In genomic region chr17:47957591-47958490, GRCh38 we compare ENCODE assay signal across 12 cellular contexts. TPM values are rescaled to one million over a fixed set of nuclear protein-coding genes. Genes with fewer than 3 reads are reported as not detected.
DNase-seq lines count a peak whose midpoint lies in the region; ATAC-seq, FAIRE-seq and TF ChIP-seq lines count a peak whose summit lies in the region.
"Had no signal": no experiment of that assay in that cellular context is flagged by ENCODE, and none has a peak within 500 bp of the region (broad histone marks: within the 10 kb centered on the region; RNA-seq: fewer than 3 reads in every experiment).

Gene PRR15L (minus strand): TSS chr17:47957883. CDS start chr17:47953234, 4,649 bp downstream.

- 10 to 18% methylated on average over 14 to 16 of the region's 16 CpGs for WGBS in thyroid gland, 2 donors

- no peaks in the 10 kb centered on the region for H3K9me3 Mint-ChIP-seq in activated T-helper 17 cell treated with anti-CD3 and anti-CD28 coated beads, Interleukin-2, amount 50 U/mL, for 72 hours

- no peak for TF ChIP-seq CTCF in keratinocyte (optimal IDR thresholded peaks at IDR 0.05 in 1 of 3, IDR thresholded peaks at IDR 0.05 in 1 of 3, conservative IDR thresholded peaks at IDR 0.05 in 1 of 3; ENCODE audit: extremely low read depth in 1 of 3, insufficient read depth in 2 of 3, low read length in 3 of 3)
- peak in 1 of 6 experiments; percentile 17 for TF ChIP-seq CTCF in thyroid gland (IDR thresholded peaks at IDR 0.05)
- no peak for TF ChIP-seq CTCF in dorsolateral prefrontal cortex (IDR thresholded peaks at IDR 0.05 in 54 of 56, conservative IDR thresholded peaks at IDR 0.05 in 2 of 56; ENCODE audit: low read depth in 1 of 56, partially characterized antibody in 56 of 56)

- no peak within 1 kb of the TSS for H3K27ac ChIP-seq in keratinocyte (ENCODE audit: control insufficient read depth, insufficient read depth, low read length)
- H3K27ac ChIP-seq in thyroid gland, result peak within 1 kb of the TSS; percentile 92 to 97 (median 96)
- no peak within 1 kb of the TSS for H3K27ac ChIP-seq in dorsolateral prefrontal cortex
- H3K27ac ChIP-seq: neutrophil had no signal

- intact Hi-C loops in thyroid gland (cut with DNase I), result no loop called here
- intact Hi-C loops in dorsolateral prefrontal cortex (cut with DNase I), result no loop called here

- no peak for ATAC-seq in activated T-helper 17 cell treated with anti-CD3 and anti-CD28 coated beads, Interleukin-2, amount 50 U/mL, for 72 hours (replicated peaks)
- no peak for ATAC-seq in GM18909 (IDR thresholded peaks at IDR 0.05; ENCODE audit: poor library complexity, unreplicated experiment)

- no peak for FAIRE-seq in keratinocyte (lab: Jason Lieb, UNC)
- FAIRE-seq: A204.1 had no signal

- no peaks in the 10 kb centered on the region for H3K27me3 Mint-ChIP-seq in activated T-helper 17 cell treated with anti-CD3 and anti-CD28 coated beads, Interleukin-2, amount 50 U/mL, for 72 hours

- H4K20me1 ChIP-seq in keratinocyte (ENCODE audit: control insufficient read depth, extremely low read depth, insufficient read depth, low read length), result no peaks in the 10 kb centered on the region

- no peak within 1 kb of the TSS for H2AFZ ChIP-seq in keratinocyte (ENCODE audit: control insufficient read depth, low read length)

- no peaks in the 10 kb centered on the region for H3K79me2 ChIP-seq in keratinocyte (ENCODE audit: control insufficient read depth, insufficient read depth, low read length)

- no peak within 1 kb of the TSS for H3K4me3 Mint-ChIP-seq in activated T-helper 17 cell treated with anti-CD3 and anti-CD28 coated beads, Interleukin-2, amount 50 U/mL, for 72 hours

- peaks cover 11% of the 10 kb centered on the region for H3K4me1 ChIP-seq in keratinocyte (ENCODE audit: control insufficient read depth, extremely low read depth, insufficient read depth, low read length)
- peaks cover 26 to 35% of the 10 kb centered on the region in 2 donors for H3K4me1 ChIP-seq in thyroid gland

- H3K4me2 ChIP-seq in keratinocyte (ENCODE audit: control insufficient read depth, extremely low read depth, insufficient read depth, low read depth, low read length), result peak within 1 kb of the TSS; percentile 4

- DNase-seq in DMS 273 (lab: John Stamatoyannopoulos, UW; ENCODE audit: unreplicated experiment) (peak; percentile 36), DMS 273 treated with DMSO at 0.1 percent for 48 hours (lab: John Stamatoyannopoulos, UW) (no peak), NCI-H69 (lab: John Stamatoyannopoulos, UW) (peak; percentile 99), keratinocyte (ENCODE audit: low read depth, low spot score) (no peak), thyroid gland (peak; percentile 92 to 93), dorsolateral prefrontal cortex (no peak)
- DNase-seq: anterior cingulate cortex, foreskin melanocyte had no signal

- H3K9me3 ChIP-seq in keratinocyte (ENCODE audit: control insufficient read depth, low read depth, low read length), result no peaks in the 10 kb centered on the region
- H3K9me3 ChIP-seq in thyroid gland, result no peaks in the 10 kb centered on the region
- H3K9me3 ChIP-seq: neutrophil had no signal

- H3K27me3 ChIP-seq in keratinocyte (ENCODE audit: control insufficient read depth, extremely low read depth, insufficient read depth, low read length) (no peaks in the 10 kb centered on the region), thyroid gland (no peaks in the 10 kb centered on the region), dorsolateral prefrontal cortex (no peaks in the 10 kb centered on the region)
- H3K27me3 ChIP-seq: neutrophil had no signal

- no peak within 1 kb of the TSS for H3K9ac ChIP-seq in keratinocyte (ENCODE audit: control insufficient read depth, extremely low read depth, insufficient read depth, low read length)

- H3K36me3 Mint-ChIP-seq in activated T-helper 17 cell treated with anti-CD3 and anti-CD28 coated beads, Interleukin-2, amount 50 U/mL, for 72 hours (ENCODE audit: low read depth), result no peaks in the 10 kb centered on the region

- dilution Hi-C loops in keratinocyte (cut with MboI; ENCODE audit: extremely low pct_ligation_motif_present, low sequenced_read_pairs), result no loop called here

- TF ChIP-seq POLR2A in thyroid gland (IDR thresholded peaks at IDR 0.05), result peak; percentile 66 to 98

- H3K4me3 ChIP-seq in keratinocyte (ENCODE audit: control insufficient read depth in 2 of 3, extremely low read depth in 1 of 3, insufficient read depth in 2 of 3, low read depth in 1 of 3, low read length in 3 of 3) (no peak within 1 kb of the TSS), thyroid gland (replicated peaks in 1 of 3) (peak within 1 kb of the TSS; percentile 56 to 59 (median 57)), dorsolateral prefrontal cortex (no peak within 1 kb of the TSS)

- H3K27ac Mint-ChIP-seq in activated T-helper 17 cell treated with anti-CD3 and anti-CD28 coated beads, Interleukin-2, amount 50 U/mL, for 72 hours, result no peak within 1 kb of the TSS

- no peaks in the 10 kb centered on the region for H3K4me1 Mint-ChIP-seq in activated T-helper 17 cell treated with anti-CD3 and anti-CD28 coated beads, Interleukin-2, amount 50 U/mL, for 72 hours

- H3K36me3 ChIP-seq in keratinocyte (ENCODE audit: control insufficient read depth in 2 of 2, extremely low read depth in 1 of 2, insufficient read depth in 2 of 2, low read length in 2 of 2) (peaks cover 0 to under 1% of the 10 kb centered on the region in 2 experiments), thyroid gland (no peaks in the 10 kb centered on the region)
- H3K36me3 ChIP-seq: neutrophil had no signal

- no peaks in the 10 kb centered on the region for H3K9me1 ChIP-seq in keratinocyte (ENCODE audit: control insufficient read depth, extremely low read depth, insufficient read depth, low read length)

RNA-seq across cellular contexts. Expression of gene PRR15L, which starts in this region (rescaled TPM):
- polyA plus RNA-seq in keratinocyte, result 0.06 to 0.24 TPM (median 0.16 TPM) in 3 replicates
- not detected for polyA plus RNA-seq in keratinocyte (2011; ENCODE audit: low read depth)
- 0.06 and 0.28 TPM in 2 replicates for polyA plus RNA-seq in keratinocyte (2011; cell fraction: cytosol; rRNA removed)
- polyA plus RNA-seq in keratinocyte (2011; cell fraction: nucleus; rRNA removed), result 0.15 and 0.19 TPM in 2 replicates
- polyA plus RNA-seq in keratinocyte (2012; ENCODE audit: low replicate concordance), result 0.11 and 0.48 TPM in 2 replicates
- not detected in 3 replicates for polyA minus RNA-seq in keratinocyte
- polyA minus RNA-seq in keratinocyte (2011; cell fraction: cytosol; rRNA and poly(A)+ RNA removed), result not detected
- 0.78 TPM in 1 of 2 replicates, not detected in the other for polyA minus RNA-seq in keratinocyte (2011; cell fraction: nucleus; rRNA and poly(A)+ RNA removed)
- total RNA-seq in thyroid gland (100 to 1,000 TPM in 3 of 4 donors, 10 to 100 TPM in 1; 63.6 to 150 (median 127) TPM), dorsolateral prefrontal cortex (under 1 TPM in 1 of 120 experiments, not detected in 119; 0.33 TPM)
- not detected for total RNA-seq in activated T-helper 17 cell treated with anti-CD3 and anti-CD28 coated beads, Interleukin-2, amount 50 U/mL, for 72 hours

Comparison
In these comparisons a context has a peak if more than half of its experiments do, and no peak if none do; other contexts are left out.
1. RNA of gene PRR15L (total RNA-seq): 63.6 to 150 TPM in thyroid gland; not detected in activated T-helper 17 cell treated with anti-CD3 and anti-CD28 coated beads, Interleukin-2, amount 50 U/mL, for 72 hours and 0.33 TPM in dorsolateral prefrontal cortex; every median in the first group is over 10 times any median in the second.
2. DNase-seq: peak in DMS 273 (single experiment), NCI-H69 (single experiment) and thyroid gland (2 of 2); none in DMS 273 treated with DMSO at 0.1 percent for 48 hours (single experiment), keratinocyte (single experiment) and dorsolateral prefrontal cortex (0 of 10).
3. H3K27ac ChIP-seq: peak in thyroid gland (3 of 3); none in keratinocyte (single experiment) and dorsolateral prefrontal cortex (0 of 59).
4. H3K4me3 ChIP-seq: peak in thyroid gland (3 of 3); none in keratinocyte (0 of 3) and dorsolateral prefrontal cortex (0 of 59).